1 cellular context compared by ENCODE assay signal in genomic region chr2:196059491-196059960, GRCh38.
TF ChIP-seq lines count a peak whose summit lies in the region.

No MANE protein-coding gene starts in this region.

TF ChIP-seq in H1, 55 proteins besides CTCF, POLR2A, EP300 and RAD21 (continued from another document):
- TF ChIP-seq BCL11A (IDR thresholded peaks at IDR 0.05; ENCODE audit: low read depth in 2 of 2, low read length in 2 of 2), result no peak
- TF ChIP-seq RNF2 (IDR thresholded peaks at IDR 0.05; ENCODE audit: borderline replicate concordance, low read depth, low read length, missing control alignments, poor library complexity, severe bottlenecking), result no peak
- no peak for TF ChIP-seq CHD7 (IDR thresholded peaks at IDR 0.05; ENCODE audit: insufficient replicate concordance, low read length)
- TF ChIP-seq MAFK (IDR thresholded peaks at IDR 0.05; ENCODE audit: low read depth, low read length), result no peak
- no peak for TF ChIP-seq NRF1 (IDR thresholded peaks at IDR 0.05; ENCODE audit: low read depth, low read length)
